ENCODE assay signal across 17 cellular contexts in the genomic region with DNA sequence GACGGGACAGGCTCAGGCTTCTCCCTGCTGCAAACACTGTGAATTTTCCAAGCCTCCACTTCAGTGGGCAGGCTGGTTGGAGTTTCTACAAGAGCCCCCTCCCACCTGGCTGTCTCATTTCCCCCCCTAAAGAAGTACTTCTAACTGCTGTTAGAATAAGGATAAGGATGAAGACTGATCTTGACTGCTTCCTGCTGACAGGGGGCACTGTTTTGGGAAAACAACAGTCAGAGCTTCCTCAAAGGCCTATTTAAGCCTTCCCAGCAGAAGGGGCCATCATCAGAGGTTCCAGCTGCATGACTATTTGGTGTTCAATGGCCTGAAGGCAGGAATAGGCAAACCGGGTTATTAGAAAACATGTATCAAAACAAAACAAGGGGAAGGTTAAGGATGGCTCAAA.
DNase-seq lines count a peak whose midpoint lies in the region; ATAC-seq and TF ChIP-seq lines count a peak whose summit lies in the region.
"Had no signal": no experiment of that assay in that cellular context is flagged by ENCODE, and none has a peak within 500 bp of the region (broad histone marks: within the 10 kb centered on the region; RNA-seq: fewer than 3 reads in every experiment).

No MANE protein-coding gene starts in this region.

- no peaks in the 10 kb centered on the region for H3K4me1 Mint-ChIP-seq in endodermal cell

- WGBS in endodermal cell (ENCODE audit: insufficient coverage in 1 of 2, insufficient read length in 1 of 2), 2 experiments = 85 to 100% methylated on average over 1 to 2 of the region's 2 CpGs

- H3K9ac ChIP-seq in Loucy (ENCODE audit: low read depth, low read length, poor library complexity, severe bottlenecking) (no peak overlapping the region), endodermal cell (ENCODE audit: extremely low read depth, low read length, poor library complexity, severe bottlenecking) (no peak overlapping the region)
- H3K9ac ChIP-seq: BLaER1 treated with 17β-estradiol and CSF1 and Interleukin-3, amounts not matched to agents 10 nM and 100 nM had no signal

- H2AFZ ChIP-seq in Loucy (ENCODE audit: low read length) (no peak overlapping the region), osteoblast (ENCODE audit: low read length) (peak overlapping the region; percentile 15)

- H3K36me3 ChIP-seq in Loucy (ENCODE audit: insufficient read depth, low read length) = no peaks in the 10 kb centered on the region
- H3K36me3 ChIP-seq in endodermal cell (ENCODE audit: control insufficient read depth, insufficient read depth, low read length) = no peaks in the 10 kb centered on the region
- H3K36me3 ChIP-seq in osteoblast (ENCODE audit: insufficient read depth, low read length) = no peaks in the 10 kb centered on the region
- H3K36me3 ChIP-seq: BLaER1 treated with 17β-estradiol and CSF1 and Interleukin-3, amounts not matched to agents 10 nM and 100 nM; SJSA1 had no signal

- TF ChIP-seq CTCF in GM13977 (IDR thresholded peaks at IDR 0.05; ENCODE audit: extremely low read depth, insufficient read depth, missing control alignments) (peak; percentile 2), Loucy (conservative IDR thresholded peaks at IDR 0.05; ENCODE audit: low read length) (peak; percentile 27), endodermal cell (conservative IDR thresholded peaks at IDR 0.05) (peak; percentile 56), osteoblast (IDR thresholded peaks at IDR 0.05; ENCODE audit: extremely low read depth, low read depth, low read length) (no peak)

- no peaks in the 10 kb centered on the region for H3K79me2 ChIP-seq in Loucy (ENCODE audit: insufficient read depth, low read length)
- H3K79me2 ChIP-seq in osteoblast (ENCODE audit: insufficient read depth, low read length) = no peaks in the 10 kb centered on the region

- ATAC-seq in HG03175 (IDR thresholded peaks at IDR 0.05; ENCODE audit: unreplicated experiment) = no peak

- no peak overlapping the region for H3K27ac ChIP-seq in endodermal cell (ENCODE audit: low read depth, low read length)
- H3K27ac ChIP-seq in osteoblast (ENCODE audit: low read depth, low read length) = no peak overlapping the region
- H3K27ac ChIP-seq: BLaER1 treated with 17β-estradiol and CSF1 and Interleukin-3, amounts not matched to agents 10 nM and 100 nM; SJSA1 had no signal

- H3K4me3 ChIP-seq in Loucy (ENCODE audit: low read length, poor library complexity, severe bottlenecking) (no peak overlapping the region), endodermal cell (ENCODE audit: low read length) (no peak overlapping the region), osteoblast (ENCODE audit: insufficient read depth, low read length) (no peak overlapping the region)
- H3K4me3 ChIP-seq: BLaER1 treated with 17β-estradiol and CSF1 and Interleukin-3, amounts not matched to agents 10 nM and 100 nM; SJSA1 had no signal

- no peaks in the 10 kb centered on the region for H3K27me3 Mint-ChIP-seq in endodermal cell (ENCODE audit: insufficient read depth)

- H3K4me1 ChIP-seq in Loucy (ENCODE audit: insufficient read depth, low read length, poor library complexity, severe bottlenecking) (peaks cover 11% of the 10 kb centered on the region), endodermal cell (ENCODE audit: control insufficient read depth, insufficient read depth, low read length) (no peaks in the 10 kb centered on the region), osteoblast (ENCODE audit: insufficient read depth, low read length) (no peaks in the 10 kb centered on the region)
- H3K4me1 ChIP-seq: SJSA1 had no signal

- H3K27me3 ChIP-seq in Loucy (ENCODE audit: insufficient read depth, low read length, poor library complexity, severe bottlenecking) (no peaks in the 10 kb centered on the region), endodermal cell (ENCODE audit: control insufficient read depth, insufficient read depth, low read length, poor library complexity, severe bottlenecking) (no peaks in the 10 kb centered on the region), osteoblast (ENCODE audit: insufficient read depth, low read length) (no peaks in the 10 kb centered on the region)
- H3K27me3 ChIP-seq: BLaER1 treated with 17β-estradiol and CSF1 and Interleukin-3, amounts not matched to agents 10 nM and 100 nM; SJSA1 had no signal

- no peak overlapping the region for H3K27ac Mint-ChIP-seq in endodermal cell

- H3K9me3 Mint-ChIP-seq in endodermal cell = peaks cover 6% of the 10 kb centered on the region

- in situ Hi-C loops in GM13977 (cut with MboI; ENCODE audit: low pct_unique_long_range_greater_than_20kb, low sequenced_read_pairs, unreplicated experiment) = no loop called here

- H3K9me3 ChIP-seq in Loucy (ENCODE audit: insufficient read depth, low read depth, low read length) = no peaks in the 10 kb centered on the region
- H3K9me3 ChIP-seq in endodermal cell (ENCODE audit: control insufficient read depth, low read length) = peaks cover 9% of the 10 kb centered on the region
- H3K9me3 ChIP-seq in osteoblast (ENCODE audit: low read depth, low read length) = no peaks in the 10 kb centered on the region
- H3K9me3 ChIP-seq: SJSA1 had no signal

- H3K4me2 ChIP-seq in Loucy (ENCODE audit: low read depth, low read length, poor library complexity, severe bottlenecking) (no peak overlapping the region), osteoblast (ENCODE audit: insufficient read depth, low read length) (no peak overlapping the region)
- H3K4me2 ChIP-seq: BLaER1 treated with 17β-estradiol and CSF1 and Interleukin-3, amounts not matched to agents 10 nM and 100 nM had no signal

- H4K20me1 ChIP-seq in Loucy (ENCODE audit: insufficient read depth, low read length, poor library complexity, severe bottlenecking) (no peaks in the 10 kb centered on the region), osteoblast (ENCODE audit: insufficient read depth, low read length) (no peaks in the 10 kb centered on the region)
- H4K20me1 ChIP-seq: BLaER1 treated with 17β-estradiol and CSF1 and Interleukin-3, amounts not matched to agents 10 nM and 100 nM had no signal

- H3F3A ChIP-seq in Loucy (ENCODE audit: low read depth) = no peaks in the 10 kb centered on the region

- no peaks in the 10 kb centered on the region for H3K9me2 ChIP-seq in Loucy (replicated peaks; ENCODE audit: low read depth, low read length)

- H3K36me3 Mint-ChIP-seq in endodermal cell (ENCODE audit: low read depth) = no peaks in the 10 kb centered on the region

- DNase-seq in GM13977 (ENCODE audit: low spot score) = no peak
- peak; percentile 60 for DNase-seq in endodermal cell
- DNase-seq in osteoblast (ENCODE audit: insufficient read length, low spot score, missing footprints) = no peak
- no peak for DNase-seq in RKO (ENCODE audit: low spot score)
- DNase-seq in stimulated activated CD4-positive, alpha-beta T cell treated with anti-CD3 and anti-CD28 coated beads, Interleukin-4, amount 100 ng/mL, for 4 hours = no peak
- DNase-seq: DMS153, KG1, MM.1S, NCI-H1105 treated with DMSO at 0.1 percent for 48 hours, NCI-H187, NCI-H446, NCI-H748 treated with DMSO at 0.1 percent for 48 hours, RPMI8226 had no signal

- no peak overlapping the region for H3K4me3 Mint-ChIP-seq in endodermal cell
